29 cellular contexts compared by ENCODE assay signal in genomic region chr1:67304023-67304422, GRCh38. TPM values are rescaled to one million over a fixed set of nuclear protein-coding genes. Genes with fewer than 3 reads are reported as not detected.
A peak's percentile ranks its signal among the peaks of the same experiment; 100 is the strongest.
DNase-seq lines count a peak whose midpoint lies in the region; ATAC-seq, FAIRE-seq and TF ChIP-seq lines count a peak whose summit lies in the region.
"Had no signal": no experiment of that assay in that cellular context is flagged by ENCODE, and none has a peak within 500 bp of the region (broad histone marks: within the 10 kb centered on the region; RNA-seq: fewer than 3 reads in every experiment).

No MANE protein-coding gene starts in this region.

- peaks cover 54% of the 10 kb centered on the region for H3K4me1 Mint-ChIP-seq in activated CD4-positive, alpha-beta T cell treated with anti-CD3 and anti-CD28 coated beads, Interleukin-2, amount 10 ng/mL, durations not matched to agents 24 days and 14 days
- peaks cover 34% of the 10 kb centered on the region for H3K4me1 Mint-ChIP-seq in activated CD4-positive, alpha-beta memory T cell treated with anti-CD3 and anti-CD28 coated beads for 36 hours (ENCODE audit: low read depth)
- H3K4me1 Mint-ChIP-seq in immature natural killer cell, result peaks cover 30 to 55% of the 10 kb centered on the region in 2 donors
- H3K4me1 Mint-ChIP-seq: neural crest cell had no signal

- H3K27ac ChIP-seq in trophoblast cell (ENCODE audit: low read depth, low read length), result no peak overlapping the region
- H3K27ac ChIP-seq: body of pancreas, pancreas had no signal

- no peak overlapping the region for H2AFZ ChIP-seq in trophoblast cell (ENCODE audit: insufficient read depth, low read length, poor library complexity)

- FAIRE-seq in GM12891 (lab: Jason Lieb, UNC), result peak; percentile 52
- FAIRE-seq: A204.1, pancreas had no signal

- H3K4me3 Mint-ChIP-seq in activated CD4-positive, alpha-beta T cell treated with anti-CD3 and anti-CD28 coated beads, Interleukin-2, amount 10 ng/mL, durations not matched to agents 24 days and 14 days, result peak overlapping the region; percentile 77
- no peak overlapping the region for H3K4me3 Mint-ChIP-seq in activated CD4-positive, alpha-beta memory T cell treated with anti-CD3 and anti-CD28 coated beads for 36 hours
- peak overlapping the region; percentile 23 to 75 (median 47) for H3K4me3 Mint-ChIP-seq in immature natural killer cell
- H3K4me3 Mint-ChIP-seq: CD4-positive, alpha-beta T cell; central memory CD8-positive, alpha-beta T cell; memory B cell; neural crest cell; stimulated activated naive B cell treated with anti-CD40 and anti-IgM and Interleukin-4, amounts not matched to agents 10 μg/mL and 1 μg/mL and 100 μg/mL, for 72 hours had no signal

- no peaks in the 10 kb centered on the region for H3K9me3 Mint-ChIP-seq in activated CD4-positive, alpha-beta T cell treated with anti-CD3 and anti-CD28 coated beads, Interleukin-2, amount 10 ng/mL, durations not matched to agents 24 days and 14 days
- no peaks in the 10 kb centered on the region for H3K9me3 Mint-ChIP-seq in activated CD4-positive, alpha-beta memory T cell treated with anti-CD3 and anti-CD28 coated beads for 36 hours
- no peaks in the 10 kb centered on the region for H3K9me3 Mint-ChIP-seq in immature natural killer cell
- H3K9me3 Mint-ChIP-seq: CD4-positive, alpha-beta T cell; central memory CD8-positive, alpha-beta T cell; memory B cell; neural crest cell; stimulated activated naive B cell treated with anti-CD40 and anti-IgM and Interleukin-4, amounts not matched to agents 10 μg/mL and 1 μg/mL and 100 μg/mL, for 72 hours had no signal

- ATAC-seq in GM18502 (IDR thresholded peaks at IDR 0.05; ENCODE audit: poor library complexity, unreplicated experiment), result no peak
- ATAC-seq in GM19397 (IDR thresholded peaks at IDR 0.05; ENCODE audit: unreplicated experiment), result no peak
- ATAC-seq: body of pancreas; pancreas; stimulated activated naive B cell treated with anti-CD40 and anti-IgM and Interleukin-4, amounts not matched to agents 10 μg/mL and 1 μg/mL and 100 μg/mL, for 72 hours had no signal

- H3K23ac ChIP-seq in trophoblast cell (ENCODE audit: low read length), result no peak overlapping the region

- no peak for TF ChIP-seq POLR2A in GM12891 (IDR thresholded peaks at IDR 0.05; ENCODE audit: low read depth, low read length)

- no peak overlapping the region for H4K8ac ChIP-seq in trophoblast cell (ENCODE audit: low read depth, low read length)

- H2AK5ac ChIP-seq in trophoblast cell (ENCODE audit: low read length), result no peak overlapping the region

- H3K9ac ChIP-seq in trophoblast cell (ENCODE audit: low read length), result no peak overlapping the region

- peaks cover 8% of the 10 kb centered on the region for H3K36me3 Mint-ChIP-seq in activated CD4-positive, alpha-beta T cell treated with anti-CD3 and anti-CD28 coated beads, Interleukin-2, amount 10 ng/mL, durations not matched to agents 24 days and 14 days (ENCODE audit: low read depth)
- H3K36me3 Mint-ChIP-seq in activated CD4-positive, alpha-beta memory T cell treated with anti-CD3 and anti-CD28 coated beads for 36 hours, result peaks cover 11% of the 10 kb centered on the region
- H3K36me3 Mint-ChIP-seq in immature natural killer cell, result no peaks in the 10 kb centered on the region
- H3K36me3 Mint-ChIP-seq: memory B cell; stimulated activated naive B cell treated with anti-CD40 and anti-IgM and Interleukin-4, amounts not matched to agents 10 μg/mL and 1 μg/mL and 100 μg/mL, for 72 hours had no signal

- H2BK12ac ChIP-seq in trophoblast cell (ENCODE audit: low read length), result no peak overlapping the region

- H3K27ac Mint-ChIP-seq in activated CD4-positive, alpha-beta T cell treated with anti-CD3 and anti-CD28 coated beads, Interleukin-2, amount 10 ng/mL, durations not matched to agents 24 days and 14 days, result peak overlapping the region; percentile 94
- H3K27ac Mint-ChIP-seq in activated CD4-positive, alpha-beta memory T cell treated with anti-CD3 and anti-CD28 coated beads for 36 hours, result peak overlapping the region; percentile 86
- H3K27ac Mint-ChIP-seq in immature natural killer cell, result peak overlapping the region; percentile 57 to 90 (median 68)
- H3K27ac Mint-ChIP-seq: CD4-positive, alpha-beta T cell; memory B cell; stimulated activated naive B cell treated with anti-CD40 and anti-IgM and Interleukin-4, amounts not matched to agents 10 μg/mL and 1 μg/mL and 100 μg/mL, for 72 hours had no signal

- no peaks in the 10 kb centered on the region for H3K79me2 ChIP-seq in trophoblast cell (ENCODE audit: control insufficient read depth, insufficient read depth, low read length, poor library complexity)

- H3K4me2 ChIP-seq in trophoblast cell (ENCODE audit: low read length), result no peak overlapping the region

- WGBS in trophoblast cell (ENCODE audit: extremely low coverage, insufficient coverage, insufficient read length), result no CpG with 5 or more reads among the region's 3 CpGs

- H3K9me3 ChIP-seq in trophoblast cell (ENCODE audit: insufficient read depth, low read depth, low read length), result peaks cover 2% of the 10 kb centered on the region
- H3K9me3 ChIP-seq: body of pancreas, pancreas had no signal

- CTCF ChIA-PET in activated CD4-positive, alpha-beta memory T cell treated with anti-CD3 and anti-CD28 coated beads for 36 hours (lab: Charles Lee), result interaction anchor here (1.4 to 1.5 kb wide), 2 partner anchors 28 to 30 kb away, joined by 4 to 8 read pairs; no protein-coding TSS in a partner anchor

- H3K27me3 ChIP-seq in trophoblast cell (ENCODE audit: insufficient read depth, low read length), result peaks cover 18% of the 10 kb centered on the region
- H3K27me3 ChIP-seq: body of pancreas, pancreas had no signal

- peaks cover 5 to 8% of the 10 kb centered on the region in 2 experiments for H3K4me1 ChIP-seq in trophoblast cell (ENCODE audit: control insufficient read depth in 1 of 2, insufficient read depth in 2 of 2, low read length in 2 of 2)
- H3K4me1 ChIP-seq: pancreas had no signal

- H3K4me3 ChIP-seq in trophoblast cell (ENCODE audit: low read depth, low read length), result no peak overlapping the region
- H3K4me3 ChIP-seq: body of pancreas, pancreas had no signal

- no peak overlapping the region for H2BK5ac ChIP-seq in trophoblast cell (ENCODE audit: low read depth, low read length, poor library complexity)

- peak; percentile 62 for DNase-seq in activated CD4-positive, alpha-beta T cell treated with anti-CD3 and anti-CD28 coated beads, Interleukin-2, amount 10 ng/mL, durations not matched to agents 24 days and 14 days
- DNase-seq in activated CD4-positive, alpha-beta T cell treated with anti-CD3 and anti-CD28 coated beads, Interleukin-2, amount 50 U/mL, for 48 hours, result no peak
- DNase-seq in GM12891 (ENCODE audit: insufficient read length, low spot score), result no peak
- no peak for DNase-seq in activated CD4-positive, alpha-beta memory T cell treated with anti-CD3 and anti-CD28 coated beads for 36 hours
- DNase-seq in immature natural killer cell, result no peak
- no peak for DNase-seq in trophoblast cell
- DNase-seq: activated CD8-positive, alpha-beta memory T cell treated with anti-CD3 and anti-CD28 coated beads for 24 hours; body of pancreas; CD4-positive, alpha-beta T cell; DND-41; erythroblast; NCI-H1092 treated with DMSO at 0.1 percent for 48 hours; NCI-H187 treated with DMSO at 0.1 percent for 48 hours; NCI-H2171; pancreas; stimulated activated naive B cell treated with anti-CD40 and anti-IgM and Interleukin-4, amounts not matched to agents 10 μg/mL and 1 μg/mL and 100 μg/mL, for 72 hours; SW 1271; T1000 had no signal

- no peak overlapping the region for H3K18ac ChIP-seq in trophoblast cell (ENCODE audit: low read length)

- POLR2A ChIA-PET in activated CD4-positive, alpha-beta memory T cell treated with anti-CD3 and anti-CD28 coated beads for 36 hours (lab: Charles Lee), result interaction anchor here (0.6 to 1.4 kb wide), 7 partner anchors 9 to 185 kb away, joined by 3 to 21 read pairs (median 5); no protein-coding TSS in a partner anchor

- no peak overlapping the region for H4K91ac ChIP-seq in trophoblast cell (ENCODE audit: low read depth, low read length)

- no peaks in the 10 kb centered on the region for H3K27me3 Mint-ChIP-seq in activated CD4-positive, alpha-beta T cell treated with anti-CD3 and anti-CD28 coated beads, Interleukin-2, amount 10 ng/mL, durations not matched to agents 24 days and 14 days
- H3K27me3 Mint-ChIP-seq in activated CD4-positive, alpha-beta memory T cell treated with anti-CD3 and anti-CD28 coated beads for 36 hours, result peaks cover 7% of the 10 kb centered on the region
- H3K27me3 Mint-ChIP-seq in immature natural killer cell (ENCODE audit: low read depth in 3 of 3), result peaks cover 0 to 8% (median 6%) of the 10 kb centered on the region in 3 donors

- no peak overlapping the region for H2BK120ac ChIP-seq in trophoblast cell (ENCODE audit: insufficient read depth, low read length, poor library complexity)

- H3K4ac ChIP-seq in trophoblast cell (ENCODE audit: low read depth, low read length), result no peak overlapping the region

- no peak overlapping the region for H4K12ac ChIP-seq in trophoblast cell (ENCODE audit: low read depth, low read length)

- no peaks in the 10 kb centered on the region for H3K36me3 ChIP-seq in trophoblast cell (ENCODE audit: control insufficient read depth in 1 of 2, insufficient read depth in 2 of 2, low read length in 2 of 2)
- H3K36me3 ChIP-seq: pancreas had no signal

- no peaks in the 10 kb centered on the region for H3K79me1 ChIP-seq in trophoblast cell (ENCODE audit: low read length)

- intact Hi-C loops in activated CD4-positive, alpha-beta T cell treated with anti-CD3 and anti-CD28 coated beads, Interleukin-2, amount 10 ng/mL, durations not matched to agents 24 days and 14 days (cut with micrococcal nuclease), result loop anchor here (1.0 to 10.0 kb wide), 9 partner anchors 9 to 929 kb away; partner anchors contain the start of gene GADD45A
- intact Hi-C loops in activated CD4-positive, alpha-beta memory T cell treated with anti-CD3 and anti-CD28 coated beads for 36 hours (cut with micrococcal nuclease), result loop anchor here (1.0 to 10.0 kb wide), 10 partner anchors 10 to 369 kb away; partner anchors contain the start of gene SERBP1

- H3K14ac ChIP-seq in trophoblast cell (ENCODE audit: low read length), result no peak overlapping the region

TF ChIP-seq in GM12891, 5 proteins besides CTCF, POLR2A, EP300 and RAD21:
- TF ChIP-seq PAX5 (IDR thresholded peaks at IDR 0.05; ENCODE audit: insufficient read depth, low read length, severe bottlenecking), result no peak
- TF ChIP-seq SPI1 (IDR thresholded peaks at IDR 0.05; ENCODE audit: low read depth, low read length), result no peak
- TF ChIP-seq TAF1 (IDR thresholded peaks at IDR 0.05; ENCODE audit: low read depth, low read length), result no peak
- TF ChIP-seq POU2F2 (IDR thresholded peaks at IDR 0.05; ENCODE audit: low read depth, low read length), result no peak
- no peak for TF ChIP-seq POLR2AphosphoS5 (IDR thresholded peaks at IDR 0.05; ENCODE audit: low read depth, low read length)

RNA-seq across cellular contexts. Expression of gene IL12RB2, which starts 3.6 kb away (rescaled TPM):
- total RNA-seq in activated CD4-positive, alpha-beta T cell treated with anti-CD3 and anti-CD28 coated beads, Interleukin-2, amount 10 ng/mL, durations not matched to agents 24 days and 14 days, result 138 and 146 TPM in 2 replicates
- polyA plus RNA-seq in GM12891 (2012; ENCODE audit: low read depth, missing spikeins), result 9.7 TPM
- 10 to 100 TPM; 86.9 to 90.7 TPM for total RNA-seq in activated CD4-positive, alpha-beta memory T cell treated with anti-CD3 and anti-CD28 coated beads for 36 hours
- 10 to 100 TPM; 33.3 to 68.1 (median 40.5) TPM for polyA plus RNA-seq in immature natural killer cell
- not detected in 2 replicates for polyA plus RNA-seq in trophoblast cell (2013)
- total RNA-seq: glomerular endothelial cell, H4, HT1080, NCI-H460, RPMI7951 had no signal
